In the genomic region with DNA sequence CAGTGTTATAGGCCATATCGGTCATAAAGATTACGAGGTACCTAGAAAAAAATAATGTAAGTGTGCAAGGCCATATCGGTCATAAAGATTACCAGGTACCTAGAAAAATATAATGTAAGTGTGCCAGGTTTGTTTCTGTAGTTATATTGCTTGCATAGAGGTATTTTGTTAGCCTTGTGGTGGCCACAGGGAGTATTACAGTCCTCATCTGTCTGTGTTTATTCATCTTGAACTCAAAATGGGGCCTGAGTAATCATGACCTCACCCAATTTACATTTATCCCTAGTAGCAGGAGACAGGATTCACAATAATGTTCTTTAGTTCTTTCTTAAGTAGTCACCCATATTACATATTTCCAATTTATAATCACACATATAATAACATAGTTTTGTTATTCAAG, we compare ENCODE assay signal across 15 cellular contexts.
DNase-seq lines count a peak whose midpoint lies in the region; ATAC-seq, FAIRE-seq and TF ChIP-seq lines count a peak whose summit lies in the region.
"Had no signal": no experiment of that assay in that cellular context is flagged by ENCODE, and none has a peak within 500 bp of the region (broad histone marks: within the 10 kb centered on the region; RNA-seq: fewer than 3 reads in every experiment).

No MANE protein-coding gene starts in this region.

- DNase-seq in stimulated activated CD4-positive, alpha-beta T cell treated with anti-CD3 and anti-CD28 coated beads, Interleukin-4, amount 100 ng/mL, for 24 hours: peak; percentile 12
- DNase-seq in stimulated activated CD4-positive, alpha-beta T cell treated with anti-CD3 and anti-CD28 coated beads, Interleukin-15, amount 100 ng/mL, for 24 hours: no peak
- no peak for DNase-seq in RWPE2 (ENCODE audit: low spot score)
- peak; percentile 46 for DNase-seq in fibroblast of mammary gland (ENCODE audit: low read depth)
- DNase-seq in stromal cell of bone marrow (ENCODE audit: low read depth): peak; percentile 21
- DNase-seq in pancreas: no peak
- DNase-seq: kidney; Peyer's patch; right lobe of liver; stimulated activated CD4-positive, alpha-beta T cell treated with anti-CD3 and anti-CD28 coated beads, Interleukin-4, amount 100 ng/mL, for 1 hour; stimulated activated CD8-positive, alpha-beta memory T cell treated with anti-CD3 and anti-CD28 coated beads, Interleukin-4, amount 100 ng/mL, for 48 hours had no signal

- peaks cover 14% of the 10 kb centered on the region for H3K4me1 ChIP-seq in RWPE2 (ENCODE audit: insufficient read depth, poor library complexity, severe bottlenecking)
- no peaks in the 10 kb centered on the region for H3K4me1 ChIP-seq in pancreas
- H3K4me1 ChIP-seq: heart right ventricle, Peyer's patch, right lobe of liver, thyroid gland had no signal

- peak; percentile 48; the same call in 1 of the 3 replicates for ATAC-seq in RWPE2 (ENCODE audit: low read depth)
- ATAC-seq in HG03159 (IDR thresholded peaks at IDR 0.05; ENCODE audit: unreplicated experiment): no peak
- no peak for ATAC-seq in HG03460 (IDR thresholded peaks at IDR 0.05; ENCODE audit: unreplicated experiment)
- ATAC-seq in pancreas: no peak

- intact Hi-C loops in pancreas (cut with DNase I): no loop called here

- H3K27me3 ChIP-seq in RWPE2 (ENCODE audit: insufficient read depth, poor library complexity, severe bottlenecking): no peaks in the 10 kb centered on the region
- H3K27me3 ChIP-seq in pancreas: peaks cover 0 to 7% (median 0%) of the 10 kb centered on the region in 4 donors
- H3K27me3 ChIP-seq: Peyer's patch, right lobe of liver, thyroid gland had no signal

- WGBS in pancreas, 2 donors: 56 to 69% methylated on average over 3 of the region's 3 CpGs

- FAIRE-seq in pancreas (lab: Jason Lieb, UNC): no peak

- H3K36me3 ChIP-seq in RWPE2 (ENCODE audit: low read depth) (no peaks in the 10 kb centered on the region), pancreas (no peaks in the 10 kb centered on the region)
- H3K36me3 ChIP-seq: heart right ventricle, Peyer's patch, right lobe of liver, thyroid gland had no signal

- no peak for TF ChIP-seq CTCF in RWPE2 (IDR thresholded peaks at IDR 0.05; ENCODE audit: poor library complexity, severe bottlenecking)
- TF ChIP-seq CTCF in fibroblast of mammary gland (conservative IDR thresholded peaks at IDR 0.05; ENCODE audit: control insufficient read depth, insufficient read depth, low read depth, low read length): no peak
- TF ChIP-seq CTCF in pancreas (IDR thresholded peaks at IDR 0.05): no peak

- H3K4me3 ChIP-seq in RWPE2 (ENCODE audit: severe bottlenecking) (no peak overlapping the region), fibroblast of mammary gland (ENCODE audit: control insufficient read depth, low read depth, low read length) (no peak overlapping the region), pancreas (no peak overlapping the region)
- H3K4me3 ChIP-seq: heart right ventricle, Peyer's patch, right lobe of liver, thyroid gland had no signal

- H3K27ac ChIP-seq in RWPE2 (ENCODE audit: poor library complexity, severe bottlenecking): peak overlapping the region; percentile 50
- H3K27ac ChIP-seq in pancreas: no peak overlapping the region
- H3K27ac ChIP-seq: heart right ventricle, Peyer's patch, right lobe of liver, thyroid gland had no signal

- H3K9me3 ChIP-seq in RWPE2 (ENCODE audit: severe bottlenecking) (no peaks in the 10 kb centered on the region), pancreas (no peaks in the 10 kb centered on the region)
- H3K9me3 ChIP-seq: Peyer's patch, right lobe of liver, thyroid gland had no signal

Comparison
In these comparisons a context has a peak if more than half of its experiments do, and no peak if none do; other contexts are left out.
1. DNase-seq: peak in stimulated activated CD4-positive, alpha-beta T cell treated with anti-CD3 and anti-CD28 coated beads, Interleukin-4, amount 100 ng/mL, for 24 hours (single experiment), fibroblast of mammary gland (single experiment) and stromal cell of bone marrow (single experiment); none in stimulated activated CD4-positive, alpha-beta T cell treated with anti-CD3 and anti-CD28 coated beads, Interleukin-15, amount 100 ng/mL, for 24 hours (single experiment), RWPE2 (single experiment) and pancreas (0 of 6).